In genomic region chr17:50064253-50064991, GRCh38 we compare ENCODE assay signal across 9 cellular contexts. TPM values are rescaled to one million over a fixed set of nuclear protein-coding genes. Genes with fewer than 3 reads are reported as not detected.
DNase-seq lines count a peak whose midpoint lies in the region; ATAC-seq and TF ChIP-seq lines count a peak whose summit lies in the region.
"Had no signal": no experiment of that assay in that cellular context is flagged by ENCODE, and none has a peak within 500 bp of the region (broad histone marks: within the 10 kb centered on the region; RNA-seq: fewer than 3 reads in every experiment).

No MANE protein-coding gene starts in this region.

- TF ChIP-seq CTCF in heart left ventricle (IDR thresholded peaks at IDR 0.05) (no peak), dorsolateral prefrontal cortex (IDR thresholded peaks at IDR 0.05 in 54 of 56, conservative IDR thresholded peaks at IDR 0.05 in 2 of 56; ENCODE audit: low read depth in 1 of 56, partially characterized antibody in 56 of 56) (no peak)

- intact Hi-C loops in heart left ventricle (cut with DNase I): loop anchor here in 1 of 10 donors (5.0 kb wide), 1 partner anchor 37 kb away; no protein-coding TSS in a partner anchor
- intact Hi-C loops in Right ventricle myocardium superior (cut with DNase I): no loop called here
- intact Hi-C loops in dorsolateral prefrontal cortex (cut with DNase I): no loop called here

- 46 to 70% (median 55%) methylated on average over 16 to 20 of the region's 20 CpGs for WGBS in heart left ventricle, 4 donors

- H3K36me3 ChIP-seq in heart left ventricle (peaks cover 0 to 25% (median 10%) of the 10 kb centered on the region in 9 donors), muscle layer of colon (ENCODE audit: insufficient read depth, low read length) (peaks cover 17% of the 10 kb centered on the region)

- H3K4me1 ChIP-seq in heart left ventricle: peaks cover 0 to 84% (median 64%) of the 10 kb centered on the region in 12 donors
- H3K4me1 ChIP-seq in muscle layer of colon (ENCODE audit: insufficient read depth, low read length): peaks cover 62% of the 10 kb centered on the region

- no peaks in the 10 kb centered on the region for H3K9me3 ChIP-seq in heart left ventricle
- no peaks in the 10 kb centered on the region for H3K9me3 ChIP-seq in muscle layer of colon (ENCODE audit: low read length)

- H3K9ac ChIP-seq in muscle layer of colon (ENCODE audit: low read length): peak overlapping the region; percentile 39

- TF ChIP-seq POLR2A in heart left ventricle (IDR thresholded peaks at IDR 0.05): no peak
- no peak for TF ChIP-seq POLR2A in GM18505 (IDR thresholded peaks at IDR 0.05; ENCODE audit: borderline replicate concordance, extremely low read depth, insufficient read depth, insufficient read length)

- peak in 3 of 5 donors; percentile 54 to 79 (median 78) for DNase-seq in heart left ventricle
- DNase-seq in Right ventricle myocardium superior: no peak
- DNase-seq in dorsolateral prefrontal cortex: peak in 6 of 10 donors; percentile 58 to 81 (median 66)

- no peak overlapping the region for H3K4me3 ChIP-seq in heart left ventricle
- no peak overlapping the region for H3K4me3 ChIP-seq in dorsolateral prefrontal cortex
- H3K4me3 ChIP-seq in muscle layer of colon (ENCODE audit: low read depth in 1 of 2, low read length in 2 of 2): no peak overlapping the region

- peak in 3 of 4 donors; percentile 1 to 13 (median 3) for ATAC-seq in heart left ventricle
- ATAC-seq in Right ventricle myocardium superior (ENCODE audit: poor library complexity): no peak
- no peak for ATAC-seq in GM18505 (IDR thresholded peaks at IDR 0.05; ENCODE audit: unreplicated experiment)
- no peak for ATAC-seq in GM21717 (IDR thresholded peaks at IDR 0.05; ENCODE audit: unreplicated experiment)
- ATAC-seq in GM21825 (IDR thresholded peaks at IDR 0.05; ENCODE audit: unreplicated experiment): no peak
- no peak for ATAC-seq in HG02840 (IDR thresholded peaks at IDR 0.05; ENCODE audit: low FRiP score, unreplicated experiment)

- H3K27me3 ChIP-seq in heart left ventricle (no peaks in the 10 kb centered on the region), dorsolateral prefrontal cortex (no peaks in the 10 kb centered on the region), muscle layer of colon (ENCODE audit: control insufficient read depth in 1 of 2, insufficient read depth in 2 of 2, low read length in 2 of 2) (no peaks in the 10 kb centered on the region)

- peak overlapping the region; percentile 45 to 97 (median 89) for H3K27ac ChIP-seq in heart left ventricle
- peak overlapping the region in 47 of 59 donors; percentile 2 to 85 (median 57) for H3K27ac ChIP-seq in dorsolateral prefrontal cortex
- H3K27ac ChIP-seq in muscle layer of colon (ENCODE audit: low read depth, low read length): peak overlapping the region; percentile 64
- H3K27ac ChIP-seq: C4-2B had no signal

RNA-seq across cellular contexts. Expression of gene ITGA3, which starts 8.5 kb away (rescaled TPM):
- 10 to 100 TPM; 18.4 to 71.2 (median 23.6) TPM for total RNA-seq in heart left ventricle
- polyA plus RNA-seq in heart left ventricle: 10 to 100 TPM; 16.8 to 72.9 TPM
- 12.6 TPM for total RNA-seq in Right ventricle myocardium superior
- 10 to 100 TPM; 12.7 to 53.3 (median 33.2) TPM for total RNA-seq in dorsolateral prefrontal cortex

RNA-seq across cellular contexts. Expression of gene PDK2, which starts 30.7 kb away (rescaled TPM):
- total RNA-seq in heart left ventricle: 100 to 1,000 TPM; 142 to 490 (median 200) TPM
- polyA plus RNA-seq in heart left ventricle: 100 to 1,000 TPM; 125 to 173 TPM
- total RNA-seq in Right ventricle myocardium superior: 250 TPM
- 100 to 1,000 TPM in 115 of 120 experiments, 10 to 100 TPM in 5; 87.1 to 176 (median 131) TPM for total RNA-seq in dorsolateral prefrontal cortex

Comparison
In these comparisons a context has a peak if more than half of its experiments do, and no peak if none do; other contexts are left out.
1. ATAC-seq: peak in heart left ventricle (3 of 4); none in Right ventricle myocardium superior (single experiment), GM18505 (single experiment), GM21717 (single experiment), GM21825 (single experiment) and HG02840 (single experiment).
2. Peak in every context shown above with its lines, with median percentiles within 50 percentile points of each other: H3K27ac ChIP-seq.